ENCODE assay signal across 24 cellular contexts in genomic region chr6:31556312-31556711, GRCh38. TPM values are rescaled to one million over a fixed set of nuclear protein-coding genes. Genes with fewer than 3 reads are reported as not detected.
DNase-seq lines count a peak whose midpoint lies in the region; ATAC-seq and TF ChIP-seq lines count a peak whose summit lies in the region.
"Had no signal": no experiment of that assay in that cellular context is flagged by ENCODE, and none has a peak within 500 bp of the region (broad histone marks: within the 10 kb centered on the region; RNA-seq: fewer than 3 reads in every experiment).

No MANE protein-coding gene starts in this region.

- no peaks in the 10 kb centered on the region for H3K27me3 Mint-ChIP-seq in activated naive CD8-positive, alpha-beta T cell

- peak overlapping the region; percentile 72 for H3K27ac Mint-ChIP-seq in activated naive CD8-positive, alpha-beta T cell
- H3K27ac Mint-ChIP-seq: activated T-cell treated with anti-CD3 and anti-CD28 coated beads, Interleukin-2, amount 50 U/mL, for 72 hours had no signal

- no peaks in the 10 kb centered on the region for H3K9me3 Mint-ChIP-seq in activated naive CD8-positive, alpha-beta T cell (ENCODE audit: low read depth)
- H3K9me3 Mint-ChIP-seq: activated T-cell treated with anti-CD3 and anti-CD28 coated beads, Interleukin-2, amount 50 U/mL, for 72 hours had no signal

- no peaks in the 10 kb centered on the region for H3K27me3 ChIP-seq in spleen (replicated peaks in 1 of 7)
- H3K27me3 ChIP-seq in PC-3 (ENCODE audit: low read length) = no peaks in the 10 kb centered on the region
- H3K27me3 ChIP-seq: breast epithelium, colonic mucosa, ovary had no signal

- no peak for TF ChIP-seq CTCF in spleen (IDR thresholded peaks at IDR 0.05 in 8 of 11, conservative IDR thresholded peaks at IDR 0.05 in 3 of 11)
- TF ChIP-seq CTCF in PC-3 (conservative IDR thresholded peaks at IDR 0.05; ENCODE audit: low read depth, low read length) = no peak

- TF ChIP-seq POLR2A in spleen (IDR thresholded peaks at IDR 0.05) = no peak

- H3K36me3 Mint-ChIP-seq in activated naive CD8-positive, alpha-beta T cell = peaks cover 8% of the 10 kb centered on the region

- H3K4me3 Mint-ChIP-seq in activated naive CD8-positive, alpha-beta T cell = no peak overlapping the region
- H3K4me3 Mint-ChIP-seq: activated T-cell treated with anti-CD3 and anti-CD28 coated beads, Interleukin-2, amount 50 U/mL, for 72 hours had no signal

- H3K79me2 ChIP-seq in PC-3 (ENCODE audit: low read length) = no peaks in the 10 kb centered on the region

- H3K36me3 ChIP-seq in KOPT-K1 (ENCODE audit: insufficient read depth, low read length) (peaks cover 36% of the 10 kb centered on the region), spleen (peaks cover 0 to 39% (median under 1%) of the 10 kb centered on the region in 6 donors), PC-3 (ENCODE audit: low read depth, low read length) (peaks cover 22% of the 10 kb centered on the region)
- H3K36me3 ChIP-seq: breast epithelium, colonic mucosa, ovary had no signal

- H3K9me2 ChIP-seq in PC-3 (replicated peaks; ENCODE audit: low read length) = no peaks in the 10 kb centered on the region

- no peak overlapping the region for H2AFZ ChIP-seq in PC-3 (ENCODE audit: low read length)

- CTCF ChIA-PET in PC-3 (lab: Charles Lee) = interaction anchor here (0.7 kb wide), 1 partner anchor 40 kb away, joined by 4 read pairs; no protein-coding TSS in a partner anchor

- H3K4me2 ChIP-seq in PC-3 (ENCODE audit: low read length) = no peak overlapping the region

- H3K27ac ChIP-seq in KOPT-K1 (ENCODE audit: low read depth, low read length, poor library complexity, severe bottlenecking) (peak overlapping the region; percentile 64), spleen (peak overlapping the region in 5 of 8 donors; percentile 8 to 71 (median 40)), PC-3 (ENCODE audit: low read length) (no peak overlapping the region)
- H3K27ac ChIP-seq: breast epithelium, colonic mucosa, ovary had no signal

- no TSS peak for BruUV-seq in PC-3 (replicated peaks; lab: Mats Ljungman, UMichigan)

- no peak overlapping the region for H3K4me3 ChIP-seq in spleen
- no peak overlapping the region for H3K4me3 ChIP-seq in PC-3 (ENCODE audit: low read length)
- H3K4me3 ChIP-seq: breast epithelium, colonic mucosa, ovary had no signal

- peaks cover 63% of the 10 kb centered on the region for H3K4me1 Mint-ChIP-seq in activated naive CD8-positive, alpha-beta T cell (ENCODE audit: low read depth)

- POLR2A ChIA-PET in PC-3 (lab: Charles Lee; ENCODE audit: unreplicated experiment) = no interaction called here

- no peaks in the 10 kb centered on the region for H4K20me1 ChIP-seq in PC-3 (ENCODE audit: low read length)

- no peaks in the 10 kb centered on the region for H3F3A ChIP-seq in PC-3 (ENCODE audit: low read length, unreplicated experiment)

- 18 to 38% (median 25%) methylated on average over 3 of the region's 3 CpGs for WGBS in spleen, 5 donors

- no peak for ATAC-seq in PC-3
- ATAC-seq: activated T-cell treated with anti-CD3 and anti-CD28 coated beads, Interleukin-2, amount 50 U/mL, for 72 hours; left colon had no signal

- H3K4me1 ChIP-seq in spleen = peaks cover 55 to 99% (median 78%) of the 10 kb centered on the region in 6 donors
- peaks cover 18% of the 10 kb centered on the region for H3K4me1 ChIP-seq in PC-3 (ENCODE audit: insufficient read depth, low read length)
- H3K4me1 ChIP-seq: breast epithelium, colonic mucosa had no signal

- peak; percentile 64 for DNase-seq in activated effector memory CD4-positive, alpha-beta T cell treated with anti-CD3 and anti-CD28 coated beads, Interleukin-2, amount 50 U/mL, for 16 hours
- no peak for DNase-seq in activated effector memory CD4-positive, alpha-beta T cell treated with Interleukin-2 at 50 U/mL for 16 hours
- no peak for DNase-seq in spleen
- no peak for DNase-seq in PC-3
- DNase-seq in occipital lobe (lab: John Stamatoyannopoulos, UW) = no peak
- no peak for DNase-seq in activated CD8-positive, alpha-beta memory T cell treated with anti-CD3 and anti-CD28 coated beads, Interleukin-2, amount 50 U/mL, for 48 hours
- DNase-seq: activated CD4-positive, CD25-positive, alpha-beta regulatory T cell; activated CD8-positive, alpha-beta memory T cell treated with anti-CD3 and anti-CD28 coated beads for 24 hours; activated T-cell treated with anti-CD3 and anti-CD28 coated beads, Interleukin-2, amount 50 U/mL, for 72 hours; C1 segment of cervical spinal cord; colonic mucosa; glutamatergic neuron; left colon; mesendoderm; NCI-H146; NCI-H2171; NCI-H524 treated with DMSO at 0.1 percent for 48 hours; stimulated activated CD4-positive, alpha-beta T cell treated with anti-CD3 and anti-CD28 coated beads, Interleukin-4, amount 100 ng/mL, for 24 hours; T-helper 9 cell had no signal

- H3K9ac ChIP-seq in PC-3 (ENCODE audit: low read length) = no peak overlapping the region

- intact Hi-C loops in spleen (cut with DNase I; ENCODE audit: low total_unique reads) (no loop called here), PC-3 (cut with micrococcal nuclease) (no loop called here)

- H3K9me3 ChIP-seq in KOPT-K1 (ENCODE audit: insufficient read depth, low read length, poor library complexity, severe bottlenecking) (no peaks in the 10 kb centered on the region), spleen (no peaks in the 10 kb centered on the region), PC-3 (ENCODE audit: low read length) (no peaks in the 10 kb centered on the region)
- H3K9me3 ChIP-seq: breast epithelium, colonic mucosa, ovary had no signal

RNA-seq across cellular contexts. Expression of gene NFKBIL1, which starts 8.9 kb away (rescaled TPM):
- total RNA-seq in spleen (10 to 100 TPM; 11.0 to 36.3 (median 19.4) TPM), PC-3 (2014; rRNA removed) (38.2 and 46.9 TPM in 2 replicates), occipital lobe (21.7 TPM)
- polyA plus RNA-seq in spleen = 10 to 100 TPM; 16.9 to 24.2 (median 19.3) TPM

RNA-seq across cellular contexts. Expression of gene ATP6V1G2, which starts 9.9 kb away (rescaled TPM):
- total RNA-seq in spleen = 1 to 10 TPM; 2.0 to 3.7 (median 2.7) TPM
- polyA plus RNA-seq in spleen = 1 to 10 TPM; 1.9 to 2.7 (median 2.2) TPM
- 1.1 and 1.2 TPM in 2 replicates for total RNA-seq in PC-3 (2014; rRNA removed)
- total RNA-seq in occipital lobe = 54.0 TPM

RNA-seq across cellular contexts. Expression of gene DDX39B, which starts 14.5 kb away (rescaled TPM):
- total RNA-seq in spleen (100 to 1,000 TPM; 291 to 417 (median 354) TPM), PC-3 (2014; rRNA removed) (410 and 465 TPM in 2 replicates), occipital lobe (288 TPM)
- polyA plus RNA-seq in spleen = 100 to 1,000 TPM; 316 to 768 (median 493) TPM

RNA-seq across cellular contexts. Expression of gene LTA, which starts 15.8 kb away (rescaled TPM):
- 10 to 100 TPM in 1 of 7 donors, 1 to 10 TPM in 6; 2.4 to 14.4 (median 5.1) TPM for total RNA-seq in spleen
- polyA plus RNA-seq in spleen = 1 to 10 TPM; 6.8 to 9.2 (median 7.3) TPM
- not detected in 2 replicates for total RNA-seq in PC-3 (2014; rRNA removed)
- total RNA-seq in occipital lobe = not detected
- total RNA-seq: ureter had no signal

RNA-seq across cellular contexts. Expression of gene TNF, which starts 19.1 kb away (rescaled TPM):
- total RNA-seq in spleen (10 to 100 TPM in 5 of 7 donors, 1 to 10 TPM in 2; 6.5 to 18.3 (median 11.6) TPM), PC-3 (2014; rRNA removed) (not detected in 2 replicates), occipital lobe (not detected)
- 10 to 100 TPM in 2 of 3 donors, 1 to 10 TPM in 1; 5.5 to 17.3 (median 13.3) TPM for polyA plus RNA-seq in spleen

Comparison
In these comparisons a context has a peak if more than half of its experiments do, and no peak if none do; other contexts are left out.
1. RNA of gene ATP6V1G2, which starts 9.9 kb away (total RNA-seq): 54.0 TPM in occipital lobe (single experiment); 2.0 to 3.7 TPM in spleen and 1.1 to 1.2 TPM in PC-3; every median in the first group is over 10 times any median in the second.